In genomic region chr18:7856733-7857132, GRCh38 we compare ENCODE assay signal across 18 cellular contexts.
DNase-seq lines count a peak whose midpoint lies in the region; ATAC-seq, FAIRE-seq and TF ChIP-seq lines count a peak whose summit lies in the region.
"Had no signal": no experiment of that assay in that cellular context is flagged by ENCODE, and none has a peak within 500 bp of the region (broad histone marks: within the 10 kb centered on the region; RNA-seq: fewer than 3 reads in every experiment).

No MANE protein-coding gene starts in this region.

- no peak overlapping the region for H3K4me2 ChIP-seq in HepG2 (ENCODE audit: low read depth, low read length)
- H3K4me2 ChIP-seq: smooth muscle cell had no signal

- POLR2A ChIA-PET in HepG2 (lab: Yijun Ruan, JAX) = no interaction called here

- no peaks in the 10 kb centered on the region for H3K36me3 ChIP-seq in HepG2 (replicated peaks in 1 of 2; ENCODE audit: control insufficient read depth in 1 of 2, insufficient read depth in 2 of 2, low read length in 2 of 2)
- H3K36me3 ChIP-seq in MG63 = no peaks in the 10 kb centered on the region
- H3K36me3 ChIP-seq: WERI-Rb-1 had no signal

- H3K27me3 ChIP-seq in HepG2 (ENCODE audit: control insufficient read depth in 1 of 2, insufficient read depth in 2 of 2, low read length in 2 of 2) = no peaks in the 10 kb centered on the region
- no peaks in the 10 kb centered on the region for H3K27me3 ChIP-seq in MG63

- intact Hi-C loops in HepG2 (cut with micrococcal nuclease; ENCODE audit: unreplicated experiment) = no loop called here

- FAIRE-seq in HepG2 (lab: Jason Lieb, UNC) = no peak
- FAIRE-seq: endometrium, frontal cortex had no signal

- TF ChIP-seq RAD21 in HepG2 (CRISPR knock-in tag; IDR thresholded peaks at IDR 0.05) = no peak

- CTCF ChIA-PET in HepG2 (lab: Yijun Ruan, JAX; ENCODE audit: low intra/inter-chr PET ratio, low total read pairs) = no interaction called here

- peak; percentile 10 for DNase-seq in DMS53 treated with DMSO at 0.1 percent for 48 hours (lab: John Stamatoyannopoulos, UW; ENCODE audit: unreplicated experiment)
- peak; percentile 10 for DNase-seq in NCI-H524 treated with DMSO at 0.1 percent for 48 hours (lab: John Stamatoyannopoulos, UW)
- DNase-seq in cardiac fibroblast (ENCODE audit: low read depth in 2 of 2) = peak; percentile 7 to 19
- DNase-seq in HepG2 (ENCODE audit: low spot score) = peak; percentile 73
- DNase-seq in SIG-M5 treated with dmso at 0.1 percent for 504 hours (lab: John Stamatoyannopoulos, UW; ENCODE audit: unreplicated experiment) = no peak
- DNase-seq in MG63 = no peak
- DNase-seq in OCI-M2 (lab: John Stamatoyannopoulos, UW; ENCODE audit: unreplicated experiment) = no peak
- DNase-seq in stimulated activated CD4-positive, alpha-beta T cell treated with anti-CD3 and anti-CD28 coated beads, Interleukin-12 subunit alpha, Interleukin-12 subunit beta, amount 100 ng/mL, for 4 hours = no peak
- DNase-seq: activated CD4-positive, alpha-beta memory T cell treated with anti-CD3 and anti-CD28 coated beads for 36 hours; activated naive CD8-positive, alpha-beta T cell treated with anti-CD3 and anti-CD28 coated beads for 36 hours; activated T-cell treated with anti-CD3 and anti-CD28 coated beads, Interleukin-2, amount 50 U/mL, for 48 hours; CD8-positive, alpha-beta T cell; naive B cell; NCI-H1930; WERI-Rb-1 had no signal

- in situ Hi-C loops in HepG2 (cut with HindIII; ENCODE audit: extremely low pct_ligation_motif_present, low pct_unique_long_range_greater_than_20kb) = no loop called here

- H3K27ac ChIP-seq in HepG2 (ENCODE audit: extremely low read length, insufficient read depth, low read length) = no peak overlapping the region
- H3K27ac ChIP-seq: WERI-Rb-1 had no signal

- H3K79me2 ChIP-seq in HepG2 (ENCODE audit: insufficient read depth, low read length) = no peaks in the 10 kb centered on the region

- H4K20me1 ChIP-seq in HepG2 (ENCODE audit: insufficient read depth, low read length) = no peaks in the 10 kb centered on the region; the same call in 1 of the 2 replicates

- ATAC-seq in HepG2 = peak; percentile 41; the same call in 1 of the 3 replicates
- ATAC-seq: CD8-positive, alpha-beta T cell had no signal

- TF ChIP-seq CTCF in cardiac fibroblast (IDR thresholded peaks at IDR 0.05; ENCODE audit: low read depth, low read length) (no peak), HepG2 (CRISPR knock-in tag; IDR thresholded peaks at IDR 0.05) (no peak)

- no peak for TF ChIP-seq EP300 in HepG2 (IDR thresholded peaks at IDR 0.05; ENCODE audit: low read depth in 2 of 2, low read length in 2 of 2)
- TF ChIP-seq EP300 in HepG2 (CRISPR knock-in tag; IDR thresholded peaks at IDR 0.05; ENCODE audit: borderline replicate concordance) = no peak

- 65% methylated on average over 2 of the region's 2 CpGs for WGBS in HepG2 (ENCODE audit: low lambda C conversion rate)

- H3K9me3 ChIP-seq in HepG2 (ENCODE audit: low read length) (no peaks in the 10 kb centered on the region), MG63 (peaks cover 2% of the 10 kb centered on the region; the same call in 1 of the 2 replicates)

- H3K4me1 ChIP-seq in HepG2 (ENCODE audit: insufficient read depth, low read length) = 0 out of 2 replicates have a peak, but pooled peaks cover 10% of the 10 kb centered on the region

- no TSS peak for BruUV-seq in HepG2 (replicated peaks; lab: Mats Ljungman, UMichigan)

- H2AFZ ChIP-seq in HepG2 (ENCODE audit: low read length) = no peak overlapping the region

- TF ChIP-seq POLR2A in HepG2 (IDR thresholded peaks at IDR 0.05; ENCODE audit: insufficient read depth in 1 of 2, low read depth in 2 of 2, low read length in 2 of 2) = no peak

- no peak overlapping the region for H3K4me3 ChIP-seq in cardiac fibroblast (replicated peaks in 1 of 2; ENCODE audit: low read depth in 2 of 2, low read length in 2 of 2)
- no peak overlapping the region for H3K4me3 ChIP-seq in HepG2 (replicated peaks in 1 of 3; ENCODE audit: insufficient read depth in 1 of 3, low read depth in 2 of 3, low read length in 3 of 3)
- H3K4me3 ChIP-seq in MG63 = no peak overlapping the region
- H3K4me3 ChIP-seq: smooth muscle cell had no signal

- H3K9ac ChIP-seq in HepG2 (ENCODE audit: insufficient read depth, low read depth, low read length) = no peak overlapping the region

TF ChIP-seq in HepG2, 621 proteins besides CTCF, POLR2A, EP300 and RAD21:
- TF ChIP-seq ZNF354B (CRISPR knock-in tag; IDR thresholded peaks at IDR 0.05) (no peak), HHEX (CRISPR knock-in tag; IDR thresholded peaks at IDR 0.05) (no peak), ZNF3 (CRISPR knock-in tag; IDR thresholded peaks at IDR 0.05) (no peak), FOSL2 (CRISPR knock-in tag; IDR thresholded peaks at IDR 0.05) (peak; percentile 48)

Comparison
In these comparisons a context has a peak if more than half of its experiments do, and no peak if none do; other contexts are left out.
1. DNase-seq: peak in DMS53 treated with DMSO at 0.1 percent for 48 hours (single experiment), NCI-H524 treated with DMSO at 0.1 percent for 48 hours (single experiment), cardiac fibroblast (2 of 2) and HepG2 (single experiment); none in SIG-M5 treated with dmso at 0.1 percent for 504 hours (single experiment), MG63 (single experiment), OCI-M2 (single experiment) and stimulated activated CD4-positive, alpha-beta T cell treated with anti-CD3 and anti-CD28 coated beads, Interleukin-12 subunit alpha, Interleukin-12 subunit beta, amount 100 ng/mL, for 4 hours (single experiment).